Comparison of ENCODE assay signal across 2 cellular contexts in the genomic region with DNA sequence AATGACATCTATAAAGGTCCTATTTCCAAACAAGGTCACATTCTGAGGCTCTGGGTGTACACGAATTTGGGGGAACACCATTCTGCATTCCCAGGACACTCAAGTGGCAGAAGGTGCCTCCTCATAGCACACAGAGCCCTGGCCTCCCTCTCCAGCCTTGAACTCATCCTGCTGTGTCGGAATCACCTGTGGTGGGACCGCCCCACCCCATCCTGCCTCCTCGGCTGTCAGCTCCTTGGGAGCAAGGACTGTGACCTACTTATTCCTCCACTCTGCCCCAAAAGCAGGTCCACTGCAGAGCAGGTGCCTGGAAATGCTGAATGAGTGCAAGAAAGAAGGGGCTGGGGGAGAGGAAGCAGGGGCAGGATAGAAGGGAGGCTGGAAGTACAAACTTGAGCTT.
TF ChIP-seq lines count a peak whose summit lies in the region.

No MANE protein-coding gene starts in this region.

TF ChIP-seq in IMR-90, 13 proteins besides CTCF, POLR2A, EP300 and RAD21:
- no peak for TF ChIP-seq SMC3 (IDR thresholded peaks at IDR 0.05; ENCODE audit: low read depth, low read length)
- no peak for TF ChIP-seq BHLHE40 (IDR thresholded peaks at IDR 0.05; ENCODE audit: low read depth, low read length)
- no peak for TF ChIP-seq CEBPB (IDR thresholded peaks at IDR 0.05; ENCODE audit: low read depth, low read length)
- TF ChIP-seq CHD1 (IDR thresholded peaks at IDR 0.05; ENCODE audit: low read depth, low read length), result no peak

TF ChIP-seq in endothelial cell of umbilical vein, 7 proteins besides CTCF, POLR2A, EP300 and RAD21:
- TF ChIP-seq, protein P1, sequence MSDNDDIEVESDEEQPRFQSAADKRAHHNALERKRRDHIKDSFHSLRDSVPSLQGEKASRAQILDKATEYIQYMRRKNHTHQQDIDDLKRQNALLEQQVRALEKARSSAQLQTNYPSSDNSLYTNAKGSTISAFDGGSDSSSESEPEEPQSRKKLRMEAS (IDR thresholded peaks at IDR 0.05; ENCODE audit: insufficient read depth, insufficient read length), result no peak
- TF ChIP-seq FOS (IDR thresholded peaks at IDR 0.05; ENCODE audit: borderline replicate concordance, insufficient read depth, low read length) (no peak), EZH2 (IDR thresholded peaks at IDR 0.05; ENCODE audit: borderline replicate concordance, low read depth, low read length, severe bottlenecking) (no peak), JUN (IDR thresholded peaks at IDR 0.05; ENCODE audit: borderline replicate concordance, insufficient read depth, insufficient read length, low read depth) (no peak), GATA2 (IDR thresholded peaks at IDR 0.05; ENCODE audit: insufficient read depth, insufficient read length, low read depth, low read length) (no peak), POLR2AphosphoS5 (IDR thresholded peaks at IDR 0.05; ENCODE audit: insufficient read depth, low read depth, low read length) (no peak), MYC (IDR thresholded peaks at IDR 0.05; ENCODE audit: low read depth, low read length) (no peak)
